In the genomic region with DNA sequence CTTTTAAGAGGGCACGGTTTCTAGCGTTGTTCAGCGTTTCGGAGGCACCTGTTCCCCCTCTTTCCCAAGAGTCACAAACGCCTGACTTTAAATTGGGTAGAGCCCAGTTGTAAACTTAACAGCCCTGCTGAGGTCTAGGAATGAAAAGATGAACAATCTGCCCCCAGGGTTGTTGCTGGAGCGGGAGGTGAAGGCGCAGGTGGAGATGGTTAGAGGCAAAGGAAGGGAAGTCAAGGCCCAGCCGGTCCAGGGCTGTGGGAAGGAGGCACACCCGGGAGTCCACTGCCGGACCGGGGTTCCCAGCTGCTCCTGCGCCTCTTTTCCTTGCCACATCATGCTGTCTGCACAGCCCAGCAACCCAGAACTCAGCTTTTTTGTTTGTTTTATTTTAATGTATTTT, we compare ENCODE assay signal across 9 cellular contexts. TPM values are rescaled to one million over a fixed set of nuclear protein-coding genes. Genes with fewer than 3 reads are reported as not detected.
DNase-seq lines count a peak whose midpoint lies in the region; ATAC-seq, FAIRE-seq and TF ChIP-seq lines count a peak whose summit lies in the region.
"Had no signal": no experiment of that assay in that cellular context is flagged by ENCODE, and none has a peak within 500 bp of the region (broad histone marks: within the 10 kb centered on the region; RNA-seq: fewer than 3 reads in every experiment).

No MANE protein-coding gene starts in this region.

- TF ChIP-seq POLR2A in HepG2 (IDR thresholded peaks at IDR 0.05; ENCODE audit: insufficient read depth in 1 of 2, low read depth in 2 of 2, low read length in 2 of 2), result no peak
- no peak for TF ChIP-seq POLR2A in thyroid gland (IDR thresholded peaks at IDR 0.05)

- H3K4me1 Mint-ChIP-seq in T-helper 2 cell treated with Interferon-gamma antibody and Interleukin-4, amounts not matched to agents 5 μg/mL and 100 μg/mL, for 36 hours (ENCODE audit: low read depth), result peaks cover 14% of the 10 kb centered on the region

- no peak for DNase-seq in T-helper 2 cell treated with Interferon-gamma antibody and Interleukin-4, amounts not matched to agents 5 μg/mL and 100 μg/mL, for 36 hours (ENCODE audit: low spot score)
- DNase-seq in T-helper 2 cell, result no peak
- DNase-seq in astrocyte of the spinal cord (ENCODE audit: low read depth, low spot score), result no peak
- no peak for DNase-seq in HepG2 (ENCODE audit: low spot score)
- DNase-seq in thyroid gland, result peak in 1 of 2 donors; percentile 14
- no peak for DNase-seq in DMS79 (lab: John Stamatoyannopoulos, UW)
- DNase-seq in NCI-H146 treated with DMSO at 0.1 percent for 48 hours (lab: John Stamatoyannopoulos, UW; ENCODE audit: unreplicated experiment), result no peak

- no peaks in the 10 kb centered on the region for H3K9me3 Mint-ChIP-seq in T-helper 2 cell treated with Interferon-gamma antibody and Interleukin-4, amounts not matched to agents 5 μg/mL and 100 μg/mL, for 36 hours

- peak overlapping the region; percentile 90 for H3K4me3 Mint-ChIP-seq in T-helper 2 cell treated with Interferon-gamma antibody and Interleukin-4, amounts not matched to agents 5 μg/mL and 100 μg/mL, for 36 hours

- H3K79me2 ChIP-seq in HepG2 (ENCODE audit: insufficient read depth, low read length), result peaks cover 54% of the 10 kb centered on the region

- intact Hi-C loops in HepG2 (cut with micrococcal nuclease; ENCODE audit: unreplicated experiment) (loop anchor here (5.0 kb wide), 1 partner anchor 33 kb away; no protein-coding TSS in a partner anchor), thyroid gland (cut with DNase I) (no loop called here)

- in situ Hi-C loops in astrocyte of the spinal cord (cut with HindIII; ENCODE audit: low sequenced_read_pairs) (no loop called here), HepG2 (cut with HindIII; ENCODE audit: extremely low pct_ligation_motif_present, low pct_unique_long_range_greater_than_20kb) (no loop called here)

- peaks cover 20% of the 10 kb centered on the region for H3K27me3 Mint-ChIP-seq in T-helper 2 cell treated with Interferon-gamma antibody and Interleukin-4, amounts not matched to agents 5 μg/mL and 100 μg/mL, for 36 hours (ENCODE audit: low read depth)

- CTCF ChIA-PET in HepG2 (lab: Yijun Ruan, JAX; ENCODE audit: low intra/inter-chr PET ratio, low total read pairs), result no interaction called here

- H3K27ac Mint-ChIP-seq in T-helper 2 cell treated with Interferon-gamma antibody and Interleukin-4, amounts not matched to agents 5 μg/mL and 100 μg/mL, for 36 hours, result no peak overlapping the region

- H3K4me2 ChIP-seq in HepG2 (ENCODE audit: low read depth, low read length), result peak overlapping the region; percentile 82

- peak overlapping the region; percentile 56 for H3K4me3 ChIP-seq in astrocyte of the spinal cord (ENCODE audit: low read depth, low read length)
- peak overlapping the region; percentile 76 to 86 (median 78) for H3K4me3 ChIP-seq in HepG2 (replicated peaks in 1 of 3; ENCODE audit: insufficient read depth in 1 of 3, low read depth in 2 of 3, low read length in 3 of 3)
- peak overlapping the region; percentile 66 to 86 (median 83) for H3K4me3 ChIP-seq in thyroid gland (replicated peaks in 1 of 3)
- H3K4me3 ChIP-seq: K562 had no signal

- no peaks in the 10 kb centered on the region for H3K36me3 ChIP-seq in HepG2 (replicated peaks in 1 of 2; ENCODE audit: control insufficient read depth in 1 of 2, insufficient read depth in 2 of 2, low read length in 2 of 2)
- H3K36me3 ChIP-seq in thyroid gland, result no peaks in the 10 kb centered on the region

- H3K9me3 ChIP-seq in HepG2 (ENCODE audit: low read length) (no peaks in the 10 kb centered on the region), thyroid gland (no peaks in the 10 kb centered on the region)

- no TSS peak for BruUV-seq in HepG2 (replicated peaks; lab: Mats Ljungman, UMichigan)

- no peak for TF ChIP-seq CTCF in astrocyte of the spinal cord (IDR thresholded peaks at IDR 0.05; ENCODE audit: low read depth, low read length)
- TF ChIP-seq CTCF in HepG2 (CRISPR knock-in tag; IDR thresholded peaks at IDR 0.05), result no peak
- no peak for TF ChIP-seq CTCF in thyroid gland (IDR thresholded peaks at IDR 0.05)

- WGBS in HepG2 (ENCODE audit: low lambda C conversion rate), result 6% methylated on average over 11 of the region's 12 CpGs
- WGBS in thyroid gland, 2 donors, result 35 to 39% methylated on average over 12 of the region's 12 CpGs

- H3K27ac ChIP-seq in HepG2 (ENCODE audit: extremely low read length, insufficient read depth, low read length) (peak overlapping the region; percentile 99), thyroid gland (peak overlapping the region; percentile 85 to 98 (median 93))

- peak overlapping the region; percentile 92 for H3K9ac ChIP-seq in HepG2 (ENCODE audit: insufficient read depth, low read depth, low read length)

- no peaks in the 10 kb centered on the region for H3K36me3 Mint-ChIP-seq in T-helper 2 cell treated with Interferon-gamma antibody and Interleukin-4, amounts not matched to agents 5 μg/mL and 100 μg/mL, for 36 hours (ENCODE audit: low read depth)

- TF ChIP-seq RAD21 in HepG2 (CRISPR knock-in tag; IDR thresholded peaks at IDR 0.05), result no peak

- no peak overlapping the region for H2AFZ ChIP-seq in HepG2 (ENCODE audit: low read length)

- H3K27me3 ChIP-seq in HepG2 (ENCODE audit: control insufficient read depth in 1 of 2, insufficient read depth in 2 of 2, low read length in 2 of 2), result no peaks in the 10 kb centered on the region; a peak in 1 of 5 replicates
- H3K27me3 ChIP-seq in thyroid gland, result no peaks in the 10 kb centered on the region

- ATAC-seq in HepG2 (no peak), esophagus mucosa (no peak)

- no peak for TF ChIP-seq EP300 in HepG2 (IDR thresholded peaks at IDR 0.05; ENCODE audit: low read depth in 2 of 2, low read length in 2 of 2)
- TF ChIP-seq EP300 in HepG2 (CRISPR knock-in tag; IDR thresholded peaks at IDR 0.05; ENCODE audit: borderline replicate concordance), result no peak

- H4K20me1 ChIP-seq in HepG2 (ENCODE audit: insufficient read depth, low read length), result peaks cover 10% of the 10 kb centered on the region; the same call in 1 of the 2 replicates

- POLR2A ChIA-PET in HepG2 (lab: Yijun Ruan, JAX), result interaction anchor here (1.6 to 2.0 kb wide), 2 partner anchors 90 to 96 kb away, joined by 5 to 12 read pairs; no protein-coding TSS in a partner anchor

- FAIRE-seq in HepG2 (lab: Jason Lieb, UNC), result no peak
- FAIRE-seq: K562 had no signal

- H3K4me1 ChIP-seq in HepG2 (ENCODE audit: insufficient read depth, low read length) (peaks cover 74% of the 10 kb centered on the region), thyroid gland (peaks cover 51 to 56% of the 10 kb centered on the region in 2 donors)

RNA-seq across cellular contexts. Expression of gene PRXL2A, which starts 0.8 kb away (rescaled TPM):
- total RNA-seq in HepG2 (2016; rRNA removed; fragmentation: Illumina TruSeq; extraction: Trizol) (57.4 and 79.9 TPM in 2 replicates), thyroid gland (10 to 100 TPM; 68.2 to 93.3 (median 79.7) TPM), esophagus mucosa (209 TPM)
- total RNA-seq in HepG2 (2016; cell fraction: cytosol; rRNA removed; fragmentation: Illumina TruSeq; extraction: Trizol; ENCODE audit: low read depth), result 61.0 and 61.6 TPM in 2 replicates
- total RNA-seq in HepG2 (2016; cell fraction: insoluble cytoplasmic fraction; rRNA removed; fragmentation: Illumina TruSeq; extraction: Trizol), result 60.4 and 81.6 TPM in 2 replicates
- 103 and 106 TPM in 2 replicates for total RNA-seq in HepG2 (2016; cell fraction: membrane; rRNA removed; fragmentation: Illumina TruSeq; extraction: Trizol)
- total RNA-seq in HepG2 (2016; cell fraction: nucleus; rRNA removed; fragmentation: Illumina TruSeq; extraction: Trizol), result 46.3 and 54.0 TPM in 2 replicates
- polyA plus RNA-seq in HepG2 (2011; rRNA removed), result 43.9 and 44.0 TPM in 2 replicates
- 30.6 and 48.5 TPM in 2 replicates for polyA plus RNA-seq in HepG2 (2011; cell fraction: cytosol; rRNA removed)
- polyA plus RNA-seq in HepG2 (2011; cell fraction: nucleus; rRNA removed), result 9.3 and 15.2 TPM in 2 replicates
- polyA plus RNA-seq in HepG2 (2012), result 75.8 and 86.2 TPM in 2 replicates
- polyA plus RNA-seq in HepG2 (2016; cell fraction: cytosol; fragmentation: Illumina TruSeq; extraction: Trizol; ENCODE audit: low read depth), result 96.8 and 103 TPM in 2 replicates
- polyA plus RNA-seq in HepG2 (2016; cell fraction: insoluble cytoplasmic fraction; fragmentation: Illumina TruSeq; extraction: Trizol; ENCODE audit: low read depth), result 78.0 and 79.1 TPM in 2 replicates
- polyA plus RNA-seq in HepG2 (2016; cell fraction: membrane; fragmentation: Illumina TruSeq; extraction: Trizol; ENCODE audit: low read depth), result 115 and 119 TPM in 2 replicates
- polyA plus RNA-seq in HepG2 (2016; cell fraction: nucleus; fragmentation: Illumina TruSeq; extraction: Trizol; ENCODE audit: insufficient read depth, low read depth), result 101 and 103 TPM in 2 replicates
- polyA minus RNA-seq in HepG2 (2011; rRNA and poly(A)+ RNA removed; ENCODE audit: low replicate concordance), result 10.9 and 11.9 TPM in 2 replicates
- polyA minus RNA-seq in HepG2 (2011; cell fraction: cytosol; rRNA and poly(A)+ RNA removed), result 18.7 and 25.3 TPM in 2 replicates
- 10.4 and 12.6 TPM in 2 replicates for polyA minus RNA-seq in HepG2 (2011; cell fraction: nucleus; rRNA and poly(A)+ RNA removed)

RNA-seq across cellular contexts. Expression of gene TSPAN14, which starts 45.0 kb away (rescaled TPM):
- total RNA-seq in HepG2 (2016; rRNA removed; fragmentation: Illumina TruSeq; extraction: Trizol), result 17.4 and 24.1 TPM in 2 replicates
- 5.0 and 6.4 TPM in 2 replicates for total RNA-seq in HepG2 (2016; cell fraction: cytosol; rRNA removed; fragmentation: Illumina TruSeq; extraction: Trizol; ENCODE audit: low read depth)
- total RNA-seq in HepG2 (2016; cell fraction: insoluble cytoplasmic fraction; rRNA removed; fragmentation: Illumina TruSeq; extraction: Trizol), result 16.0 and 24.8 TPM in 2 replicates
- 15.7 and 18.1 TPM in 2 replicates for total RNA-seq in HepG2 (2016; cell fraction: membrane; rRNA removed; fragmentation: Illumina TruSeq; extraction: Trizol)
- 28.9 and 38.5 TPM in 2 replicates for total RNA-seq in HepG2 (2016; cell fraction: nucleus; rRNA removed; fragmentation: Illumina TruSeq; extraction: Trizol)
- polyA plus RNA-seq in HepG2 (2011; rRNA removed), result 73.8 and 80.6 TPM in 2 replicates
- polyA plus RNA-seq in HepG2 (2011; cell fraction: cytosol; rRNA removed), result 66.9 and 68.7 TPM in 2 replicates
- polyA plus RNA-seq in HepG2 (2011; cell fraction: nucleus; rRNA removed), result 64.3 and 75.0 TPM in 2 replicates
- polyA plus RNA-seq in HepG2 (2012), result 36.4 and 39.6 TPM in 2 replicates
- 6.7 and 7.8 TPM in 2 replicates for polyA plus RNA-seq in HepG2 (2016; cell fraction: cytosol; fragmentation: Illumina TruSeq; extraction: Trizol; ENCODE audit: low read depth)
- 19.6 and 25.9 TPM in 2 replicates for polyA plus RNA-seq in HepG2 (2016; cell fraction: insoluble cytoplasmic fraction; fragmentation: Illumina TruSeq; extraction: Trizol; ENCODE audit: low read depth)
- 15.4 and 16.2 TPM in 2 replicates for polyA plus RNA-seq in HepG2 (2016; cell fraction: membrane; fragmentation: Illumina TruSeq; extraction: Trizol; ENCODE audit: low read depth)
- 59.1 and 62.2 TPM in 2 replicates for polyA plus RNA-seq in HepG2 (2016; cell fraction: nucleus; fragmentation: Illumina TruSeq; extraction: Trizol; ENCODE audit: insufficient read depth, low read depth)
- polyA minus RNA-seq in HepG2 (2011; rRNA and poly(A)+ RNA removed; ENCODE audit: low replicate concordance), result 22.0 and 139 TPM in 2 replicates
- polyA minus RNA-seq in HepG2 (2011; cell fraction: cytosol; rRNA and poly(A)+ RNA removed), result 48.1 and 54.0 TPM in 2 replicates
- 39.9 and 48.0 TPM in 2 replicates for polyA minus RNA-seq in HepG2 (2011; cell fraction: nucleus; rRNA and poly(A)+ RNA removed)
- total RNA-seq in thyroid gland, result 10 to 100 TPM; 61.6 to 83.4 (median 77.9) TPM
- total RNA-seq in esophagus mucosa, result 94.6 TPM

RNA-seq across cellular contexts. Expression of gene DYDC2, which starts 52.5 kb away (rescaled TPM):
- 2.3 and 4.2 TPM in 2 replicates for total RNA-seq in HepG2 (2016; rRNA removed; fragmentation: Illumina TruSeq; extraction: Trizol)
- total RNA-seq in HepG2 (2016; cell fraction: cytosol; rRNA removed; fragmentation: Illumina TruSeq; extraction: Trizol; ENCODE audit: low read depth), result 2.6 and 2.8 TPM in 2 replicates
- total RNA-seq in HepG2 (2016; cell fraction: insoluble cytoplasmic fraction; rRNA removed; fragmentation: Illumina TruSeq; extraction: Trizol), result 2.9 and 3.6 TPM in 2 replicates
- 6.5 and 7.7 TPM in 2 replicates for total RNA-seq in HepG2 (2016; cell fraction: membrane; rRNA removed; fragmentation: Illumina TruSeq; extraction: Trizol)
- total RNA-seq in HepG2 (2016; cell fraction: nucleus; rRNA removed; fragmentation: Illumina TruSeq; extraction: Trizol), result 1.3 TPM in 2 replicates
- 0.98 and 2.3 TPM in 2 replicates for polyA plus RNA-seq in HepG2 (2011; rRNA removed)
- 0.59 and 1.8 TPM in 2 replicates for polyA plus RNA-seq in HepG2 (2011; cell fraction: cytosol; rRNA removed)
- polyA plus RNA-seq in HepG2 (2011; cell fraction: nucleus; rRNA removed), result 0.27 and 1.1 TPM in 2 replicates
- polyA plus RNA-seq in HepG2 (2012), result 4.0 and 6.8 TPM in 2 replicates
- polyA plus RNA-seq in HepG2 (2016; cell fraction: cytosol; fragmentation: Illumina TruSeq; extraction: Trizol; ENCODE audit: low read depth), result 3.9 and 4.9 TPM in 2 replicates
- polyA plus RNA-seq in HepG2 (2016; cell fraction: insoluble cytoplasmic fraction; fragmentation: Illumina TruSeq; extraction: Trizol; ENCODE audit: low read depth), result 3.9 and 4.6 TPM in 2 replicates
- 6.4 and 7.3 TPM in 2 replicates for polyA plus RNA-seq in HepG2 (2016; cell fraction: membrane; fragmentation: Illumina TruSeq; extraction: Trizol; ENCODE audit: low read depth)
- 3.3 and 6.0 TPM in 2 replicates for polyA plus RNA-seq in HepG2 (2016; cell fraction: nucleus; fragmentation: Illumina TruSeq; extraction: Trizol; ENCODE audit: insufficient read depth, low read depth)
- polyA minus RNA-seq in HepG2 (2011; rRNA and poly(A)+ RNA removed; ENCODE audit: low replicate concordance), result 0.32 TPM in 1 of 2 replicates, not detected in the other
- 0.53 and 1.3 TPM in 2 replicates for polyA minus RNA-seq in HepG2 (2011; cell fraction: cytosol; rRNA and poly(A)+ RNA removed)
- polyA minus RNA-seq in HepG2 (2011; cell fraction: nucleus; rRNA and poly(A)+ RNA removed), result 0.62 TPM in 1 of 2 replicates, not detected in the other
- total RNA-seq in thyroid gland, result not detected
- not detected for total RNA-seq in esophagus mucosa

RNA-seq across cellular contexts. Expression of gene DYDC1, which starts 52.6 kb away (rescaled TPM):
- total RNA-seq in HepG2 (2016; rRNA removed; fragmentation: Illumina TruSeq; extraction: Trizol) (not detected in 2 replicates), thyroid gland (1 to 10 TPM in 1 of 4 donors, not detected in 3; 1.1 TPM), esophagus mucosa (not detected)
- not detected in 2 replicates for total RNA-seq in HepG2 (2016; cell fraction: cytosol; rRNA removed; fragmentation: Illumina TruSeq; extraction: Trizol; ENCODE audit: low read depth)
- not detected in 2 replicates for total RNA-seq in HepG2 (2016; cell fraction: insoluble cytoplasmic fraction; rRNA removed; fragmentation: Illumina TruSeq; extraction: Trizol)
- not detected in 2 replicates for total RNA-seq in HepG2 (2016; cell fraction: membrane; rRNA removed; fragmentation: Illumina TruSeq; extraction: Trizol)
- not detected in 2 replicates for total RNA-seq in HepG2 (2016; cell fraction: nucleus; rRNA removed; fragmentation: Illumina TruSeq; extraction: Trizol)
- polyA plus RNA-seq in HepG2 (2011; rRNA removed), result not detected in 2 replicates
- not detected in 2 replicates for polyA plus RNA-seq in HepG2 (2011; cell fraction: cytosol; rRNA removed)
- not detected in 2 replicates for polyA plus RNA-seq in HepG2 (2011; cell fraction: nucleus; rRNA removed)
- polyA plus RNA-seq in HepG2 (2012), result not detected in 2 replicates
- not detected in 2 replicates for polyA plus RNA-seq in HepG2 (2016; cell fraction: cytosol; fragmentation: Illumina TruSeq; extraction: Trizol; ENCODE audit: low read depth)
- polyA plus RNA-seq in HepG2 (2016; cell fraction: insoluble cytoplasmic fraction; fragmentation: Illumina TruSeq; extraction: Trizol; ENCODE audit: low read depth), result not detected in 2 replicates
- polyA plus RNA-seq in HepG2 (2016; cell fraction: membrane; fragmentation: Illumina TruSeq; extraction: Trizol; ENCODE audit: low read depth), result not detected in 2 replicates
- polyA plus RNA-seq in HepG2 (2016; cell fraction: nucleus; fragmentation: Illumina TruSeq; extraction: Trizol; ENCODE audit: insufficient read depth, low read depth), result not detected in 2 replicates
- polyA minus RNA-seq in HepG2 (2011; rRNA and poly(A)+ RNA removed; ENCODE audit: low replicate concordance), result not detected in 2 replicates
- polyA minus RNA-seq in HepG2 (2011; cell fraction: cytosol; rRNA and poly(A)+ RNA removed), result not detected in 2 replicates
- not detected in 2 replicates for polyA minus RNA-seq in HepG2 (2011; cell fraction: nucleus; rRNA and poly(A)+ RNA removed)
- total RNA-seq: K562 had no signal
- polyA plus RNA-seq: K562 had no signal
